In the genomic region with DNA sequence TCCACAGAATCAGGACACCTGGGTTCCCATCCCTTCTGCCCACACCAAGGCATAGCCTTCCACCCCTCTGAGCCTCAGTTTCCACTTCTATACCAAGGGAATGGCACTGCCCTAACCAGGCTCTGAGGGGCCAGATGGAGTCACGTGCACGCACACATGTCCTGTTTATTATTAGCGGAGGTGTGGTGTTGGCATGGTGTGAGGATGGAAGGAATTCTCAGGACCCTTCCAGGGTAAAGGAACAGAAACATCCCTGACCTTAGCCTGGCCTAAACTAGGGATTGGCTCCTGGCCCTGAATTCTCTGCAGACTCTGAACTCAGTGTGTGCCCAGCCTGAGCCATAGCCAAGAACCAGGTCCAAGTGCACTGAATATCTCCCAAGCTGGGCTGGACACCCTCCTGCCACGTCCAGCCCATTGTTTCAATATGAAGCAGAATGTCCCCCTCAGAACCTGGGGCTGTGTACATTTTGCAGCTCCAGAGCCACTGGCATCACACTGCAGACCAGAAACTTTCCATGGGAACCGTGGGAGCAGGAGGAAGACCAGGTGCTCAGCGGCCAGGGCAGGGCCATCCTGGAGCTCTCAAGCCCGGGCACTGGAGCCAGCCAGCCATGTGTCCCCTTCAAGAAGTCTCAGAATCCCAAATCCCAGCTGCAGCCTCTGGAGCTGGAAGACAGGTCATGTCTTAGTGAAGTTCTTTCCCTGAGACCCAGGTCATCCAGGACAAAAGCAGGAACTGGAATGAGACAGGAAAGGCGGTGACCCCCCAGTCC, we compare ENCODE assay signal across 19 cellular contexts.
DNase-seq lines count a peak whose midpoint lies in the region; ATAC-seq and TF ChIP-seq lines count a peak whose summit lies in the region.
"Had no signal": no experiment of that assay in that cellular context is flagged by ENCODE, and none has a peak within 500 bp of the region (broad histone marks: within the 10 kb centered on the region; RNA-seq: fewer than 3 reads in every experiment).

No MANE protein-coding gene starts in this region.

- H2BK120ac ChIP-seq in H9 (ENCODE audit: low read depth, low read length, poor library complexity, severe bottlenecking), result no peak overlapping the region

- no peak for ATAC-seq in HG03378 (IDR thresholded peaks at IDR 0.05; ENCODE audit: unreplicated experiment)
- ATAC-seq: effector memory CD8-positive, alpha-beta T cell; K562 had no signal

- no peak overlapping the region for H3K9ac ChIP-seq in H9 (ENCODE audit: extremely low read depth, insufficient read length, low read length)

- H2BK5ac ChIP-seq in H9 (ENCODE audit: insufficient read length, low read length), result no peak overlapping the region

- H3K4me2 ChIP-seq in H9 (ENCODE audit: insufficient read depth, insufficient read length, low read length), result no peak overlapping the region

- H3K4ac ChIP-seq in H9 (ENCODE audit: low read depth, low read length), result no peak overlapping the region

- no peak overlapping the region for H2BK20ac ChIP-seq in H9 (ENCODE audit: low read depth, low read length, poor library complexity, severe bottlenecking)

- H3K79me2 ChIP-seq in H9 (ENCODE audit: insufficient read depth, low read length), result no peaks in the 10 kb centered on the region

- no peak overlapping the region; a peak in 1 of 7 replicates for H3K27ac Mint-ChIP-seq in H9
- H3K27ac Mint-ChIP-seq: activated CD4-positive, alpha-beta T cell treated with anti-CD3 and anti-CD28 coated beads, Interleukin-2, amount 10 ng/mL, durations not matched to agents 7 days and 5 days; effector memory CD8-positive, alpha-beta T cell; nephron had no signal

- no peaks in the 10 kb centered on the region for H3K4me1 ChIP-seq in H9 (ENCODE audit: insufficient read depth, low read length)

- H3K18ac ChIP-seq in H9 (ENCODE audit: insufficient read length, low read depth, low read length), result no peak overlapping the region

- H2BK15ac ChIP-seq in H9 (ENCODE audit: low read depth, low read length), result no peak overlapping the region

- no peak overlapping the region for H2BK12ac ChIP-seq in H9 (ENCODE audit: insufficient read length, low read depth, low read length)

- DNase-seq in H9 (peak; percentile 14), coronary artery (ENCODE audit: low spot score) (peak; percentile 59), lower leg skin (ENCODE audit: low spot score in 2 of 2) (peak; percentile 13 to 65), middle frontal gyrus (ENCODE audit: extremely low spot score, low spot score) (no peak), NCI-H146 (lab: John Stamatoyannopoulos, UW) (no peak)
- no peak for DNase-seq in activated CD4-positive, alpha-beta T cell treated with anti-CD3 and anti-CD28 coated beads, Interleukin-2, amount 50 U/mL, for 1 hour
- DNase-seq: activated CD4-positive, alpha-beta T cell treated with anti-CD3 and anti-CD28 coated beads, Interleukin-2, amount 10 ng/mL, durations not matched to agents 7 days and 5 days; DMS79 treated with DMSO at 0.1 percent for 48 hours; effector memory CD8-positive, alpha-beta T cell; mammary epithelial cell; NCI-H187 treated with DMSO at 0.1 percent for 48 hours; NCI-H345; psoas muscle; SW 1271; testis had no signal

- no peaks in the 10 kb centered on the region for H3K27me3 Mint-ChIP-seq in H9 (ENCODE audit: low read depth)

- TF ChIP-seq CTCF in H9 (conservative IDR thresholded peaks at IDR 0.05) (no peak), coronary artery (IDR thresholded peaks at IDR 0.05) (no peak), lower leg skin (IDR thresholded peaks at IDR 0.05) (no peak)

- WGBS in H9 (ENCODE audit: extremely low coverage, insufficient read length, low lambda C conversion rate), result no CpG with 5 or more reads among the region's 8 CpGs
- WGBS in lower leg skin, 2 donors, result 76 to 77% methylated on average over 8 of the region's 8 CpGs

- H3K23ac ChIP-seq in H9 (ENCODE audit: insufficient read length, low read depth, low read length), result no peak overlapping the region

- H4K20me1 ChIP-seq in H9 (ENCODE audit: control insufficient read depth, insufficient read depth, insufficient read length), result no peaks in the 10 kb centered on the region

- no peak overlapping the region for H2AFZ ChIP-seq in H9 (ENCODE audit: low read length)

- H3K4me1 Mint-ChIP-seq in H9, result peaks cover 0 to 10% of the 10 kb centered on the region in 2 experiments; a peak in 1 of 4 replicates

- no peak overlapping the region for H2AK5ac ChIP-seq in H9 (ENCODE audit: insufficient read length, low read length)

- TF ChIP-seq POLR2A in lower leg skin (IDR thresholded peaks at IDR 0.05), result no peak

- no peak overlapping the region for H4K91ac ChIP-seq in H9 (ENCODE audit: insufficient read length, low read depth, low read length)

- H3K36me3 Mint-ChIP-seq in H9 (ENCODE audit: insufficient read depth in 1 of 3, low read depth in 3 of 3), result peaks cover 0 to 2% (median 0%) of the 10 kb centered on the region in 3 experiments; a peak in 2 of 7 replicates

- no peak overlapping the region for H4K8ac ChIP-seq in H9 (replicated peaks; ENCODE audit: insufficient read length, low read depth, low read length)

- H3K79me1 ChIP-seq in H9 (ENCODE audit: insufficient read depth, low read depth, low read length, poor library complexity, severe bottlenecking), result no peaks in the 10 kb centered on the region

- no peaks in the 10 kb centered on the region for H3K23me2 ChIP-seq in H9 (ENCODE audit: insufficient read length, low read depth, low read length, poor library complexity, severe bottlenecking)

- H3K4me3 ChIP-seq in coronary artery, result no peak overlapping the region
- H3K4me3 ChIP-seq in lower leg skin (ENCODE audit: low read depth, poor library complexity, severe bottlenecking), result no peak overlapping the region
- H3K4me3 ChIP-seq in skin epidermis, result no peak overlapping the region
- H3K4me3 ChIP-seq: K562, psoas muscle, testis had no signal

- no peaks in the 10 kb centered on the region for H3K27me3 ChIP-seq in H9 (ENCODE audit: insufficient read depth, low read length)
- H3K27me3 ChIP-seq: testis had no signal

- intact Hi-C loops in lower leg skin (cut with DNase I; ENCODE audit: low total_unique reads), result no loop called here

- H3K4me3 Mint-ChIP-seq in H9, result no peak overlapping the region
- H3K4me3 Mint-ChIP-seq: activated CD4-positive, alpha-beta T cell treated with anti-CD3 and anti-CD28 coated beads, Interleukin-2, amount 10 ng/mL, durations not matched to agents 7 days and 5 days; effector memory CD8-positive, alpha-beta T cell; nephron had no signal

- H3K56ac ChIP-seq in H9 (ENCODE audit: insufficient read length, low read depth, low read length), result no peak overlapping the region

- peaks cover 3 to 4% of the 10 kb centered on the region in 2 experiments; a peak in 4 of 5 replicates for H3K9me3 Mint-ChIP-seq in H9
- H3K9me3 Mint-ChIP-seq: activated CD4-positive, alpha-beta T cell treated with anti-CD3 and anti-CD28 coated beads, Interleukin-2, amount 10 ng/mL, durations not matched to agents 7 days and 5 days; effector memory CD8-positive, alpha-beta T cell had no signal

- no peak overlapping the region for H3T11ph ChIP-seq in H9 (ENCODE audit: low read length)

- no peak overlapping the region; the same call in 1 of the 2 replicates for H3K14ac ChIP-seq in H9 (ENCODE audit: insufficient read depth, low read length)

- H4K5ac ChIP-seq in H9 (ENCODE audit: insufficient read length, low read depth, low read length), result no peak overlapping the region

- H3K9me3 ChIP-seq in H9 (ENCODE audit: control insufficient read depth, low read depth, low read length), result no peaks in the 10 kb centered on the region
- H3K9me3 ChIP-seq: psoas muscle, testis had no signal

- no peak overlapping the region for H3K27ac ChIP-seq in H9 (ENCODE audit: insufficient read length, low read depth, low read length)
- H3K27ac ChIP-seq in coronary artery, result peak overlapping the region in 1 of 2 donors; percentile 65
- H3K27ac ChIP-seq in skin epidermis, result peak overlapping the region in 12 of 21 experiments; percentile 28 to 84 (median 68)
- H3K27ac ChIP-seq: psoas muscle, testis had no signal

Comparison
In these comparisons a context has a peak if more than half of its experiments do, and no peak if none do; other contexts are left out.
1. DNase-seq: peak in H9 (single experiment), coronary artery (single experiment) and lower leg skin (2 of 2); none in activated CD4-positive, alpha-beta T cell treated with anti-CD3 and anti-CD28 coated beads, Interleukin-2, amount 50 U/mL, for 1 hour (single experiment), middle frontal gyrus (single experiment) and NCI-H146 (single experiment).